8 cellular contexts compared by ENCODE assay signal in genomic region chr10:72274213-72274729, GRCh38. TPM values are rescaled to one million over a fixed set of nuclear protein-coding genes. Genes with fewer than 3 reads are reported as not detected.
DNase-seq lines count a peak whose midpoint lies in the region; ATAC-seq and TF ChIP-seq lines count a peak whose summit lies in the region.

No MANE protein-coding gene starts in this region.

- H3K9me3 ChIP-seq in MG63 = no peaks in the 10 kb centered on the region
- no peaks in the 10 kb centered on the region for H3K9me3 ChIP-seq in ectodermal cell (ENCODE audit: control insufficient read depth, low read length)
- no peaks in the 10 kb centered on the region for H3K9me3 ChIP-seq in muscle layer of duodenum (ENCODE audit: control insufficient read depth in 1 of 2, low read length in 2 of 2)

- ATAC-seq in GM18907 (IDR thresholded peaks at IDR 0.05; ENCODE audit: unreplicated experiment) (peak; percentile 1), omental fat pad (ENCODE audit: low FRiP score) (no peak)

- 1% methylated on average over 40 of the region's 40 CpGs for WGBS in ectodermal cell, 2 experiments

- H3K27me3 ChIP-seq in MG63 (no peaks in the 10 kb centered on the region), ectodermal cell (ENCODE audit: control insufficient read depth, insufficient read depth, low read length, poor library complexity, severe bottlenecking) (no peaks in the 10 kb centered on the region), muscle layer of duodenum (ENCODE audit: low read depth, low read length) (no peaks in the 10 kb centered on the region)

- H3K27ac ChIP-seq in ectodermal cell (ENCODE audit: insufficient read depth, low read depth, low read length, poor library complexity, severe bottlenecking) (peak overlapping the region; percentile 78), muscle layer of duodenum (ENCODE audit: low read length) (peak overlapping the region; percentile 97)

- no peak for DNase-seq in MG63
- no peak for DNase-seq in SIG-M5 (lab: John Stamatoyannopoulos, UW)
- no peak for DNase-seq in G401 (ENCODE audit: low spot score)
- DNase-seq in NCI-H345 (lab: John Stamatoyannopoulos, UW) = no peak
- no peak for DNase-seq in omental fat pad (ENCODE audit: low spot score)

- H3K4me3 ChIP-seq in MG63 (peak overlapping the region; percentile 90), ectodermal cell (ENCODE audit: insufficient read depth, low read depth, low read length) (peak overlapping the region; percentile 91), muscle layer of duodenum (ENCODE audit: low read depth in 1 of 2, low read length in 2 of 2) (peak overlapping the region; percentile 82 to 98)

- H3K36me3 ChIP-seq in MG63 = peaks cover 27% of the 10 kb centered on the region
- peaks cover 5% of the 10 kb centered on the region for H3K36me3 ChIP-seq in ectodermal cell (ENCODE audit: control insufficient read depth, insufficient read depth, low read length)
- H3K36me3 ChIP-seq in muscle layer of duodenum (ENCODE audit: control insufficient read depth in 1 of 2, insufficient read depth in 2 of 2, low read length in 2 of 2) = peaks cover 0 to 14% of the 10 kb centered on the region in 2 donors

- in situ Hi-C loops in G401 (cut with HindIII; ENCODE audit: low sequenced_read_pairs) = no loop called here

- H3K4me1 ChIP-seq in ectodermal cell (ENCODE audit: control insufficient read depth, insufficient read depth, low read length) (peaks cover 33% of the 10 kb centered on the region), muscle layer of duodenum (ENCODE audit: control insufficient read depth in 1 of 2, insufficient read depth in 2 of 2, low read length in 2 of 2) (peaks cover 14 to 29% of the 10 kb centered on the region in 2 donors)

- no peak for TF ChIP-seq CTCF in omental fat pad (IDR thresholded peaks at IDR 0.05)

RNA-seq across cellular contexts. Expression of gene DDIT4, which starts 0.5 kb away (rescaled TPM):
- total RNA-seq in MG63 (2014; rRNA removed; shearing (Covaris generic); ENCODE audit: low replicate concordance) = 260 and 266 TPM in 2 replicates
- polyA plus RNA-seq in ectodermal cell (2013, experiment 1 of 4) = 134 TPM
- polyA plus RNA-seq in ectodermal cell (2013, experiment 2 of 4) = 102 TPM
- polyA plus RNA-seq in ectodermal cell (2013, experiment 3 of 4) = 101 TPM
- 107 TPM for polyA plus RNA-seq in ectodermal cell (2013, experiment 4 of 4)
- total RNA-seq in G401 (2014; rRNA removed; shearing (Covaris generic)) = 192 and 262 TPM in 2 replicates
- 100 to 1,000 TPM in 3 of 4 donors, 10 to 100 TPM in 1; 56.2 to 527 (median 185) TPM for total RNA-seq in omental fat pad

RNA-seq across cellular contexts. Expression of gene ASCC1, which starts 58.2 kb away (rescaled TPM):
- total RNA-seq in MG63 (2014; rRNA removed; shearing (Covaris generic); ENCODE audit: low replicate concordance) = 12.6 and 28.1 TPM in 2 replicates
- 48.7 TPM for polyA plus RNA-seq in ectodermal cell (2013, experiment 1 of 4)
- polyA plus RNA-seq in ectodermal cell (2013, experiment 2 of 4) = 51.9 TPM
- 37.1 TPM for polyA plus RNA-seq in ectodermal cell (2013, experiment 3 of 4)
- 40.4 TPM for polyA plus RNA-seq in ectodermal cell (2013, experiment 4 of 4)
- 14.1 and 19.6 TPM in 2 replicates for total RNA-seq in G401 (2014; rRNA removed; shearing (Covaris generic))
- total RNA-seq in omental fat pad = 10 to 100 TPM; 21.3 to 34.5 (median 26.3) TPM

RNA-seq across cellular contexts. Expression of gene ANAPC16, which starts 58.5 kb away (rescaled TPM):
- 61.1 and 141 TPM in 2 replicates for total RNA-seq in MG63 (2014; rRNA removed; shearing (Covaris generic); ENCODE audit: low replicate concordance)
- polyA plus RNA-seq in ectodermal cell (2013, experiment 1 of 4) = 101 TPM
- polyA plus RNA-seq in ectodermal cell (2013, experiment 2 of 4) = 107 TPM
- 86.1 TPM for polyA plus RNA-seq in ectodermal cell (2013, experiment 3 of 4)
- 102 TPM for polyA plus RNA-seq in ectodermal cell (2013, experiment 4 of 4)
- total RNA-seq in G401 (2014; rRNA removed; shearing (Covaris generic)) = 105 and 108 TPM in 2 replicates
- total RNA-seq in omental fat pad = 10 to 100 TPM; 52.2 to 97.6 (median 76.3) TPM
